Comparison of ENCODE assay signal across 16 cellular contexts in the genomic region with DNA sequence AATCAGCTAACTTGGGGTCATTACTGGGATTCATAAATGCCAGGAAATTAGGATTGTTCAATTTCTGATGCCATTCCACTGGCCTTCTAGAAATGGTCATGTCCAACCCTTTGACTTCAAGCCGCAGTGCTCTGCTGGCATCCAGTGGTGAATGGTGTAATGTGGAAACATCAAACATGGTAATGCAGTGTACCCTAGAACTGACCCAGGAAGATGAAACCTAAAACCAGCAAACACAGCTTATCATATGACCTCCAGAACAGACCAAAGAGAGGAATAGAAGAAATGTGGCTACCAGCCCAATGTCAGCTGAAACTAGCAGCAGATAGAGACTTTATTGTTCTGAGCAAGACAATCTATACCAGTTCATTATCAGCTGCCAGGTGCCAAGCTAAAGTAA. TPM values are rescaled to one million over a fixed set of nuclear protein-coding genes. Genes with fewer than 3 reads are reported as not detected.
A peak's percentile ranks its signal among the peaks of the same experiment; 100 is the strongest.
DNase-seq lines count a peak whose midpoint lies in the region; ATAC-seq, FAIRE-seq and TF ChIP-seq lines count a peak whose summit lies in the region.
"Had no signal": no experiment of that assay in that cellular context is flagged by ENCODE, and none has a peak within 500 bp of the region (broad histone marks: within the 10 kb centered on the region; RNA-seq: fewer than 3 reads in every experiment).

No MANE protein-coding gene starts in this region.

- H3K36me3 ChIP-seq in bronchial epithelial cell (ENCODE audit: control insufficient read depth, insufficient read depth, low read length): no peaks in the 10 kb centered on the region
- no peaks in the 10 kb centered on the region for H3K36me3 ChIP-seq in mucosa of descending colon (ENCODE audit: low read depth)

- no peaks in the 10 kb centered on the region for H3K27me3 ChIP-seq in bronchial epithelial cell (ENCODE audit: control insufficient read depth, insufficient read depth, low read length)

- intact Hi-C loops in Right ventricle myocardium inferior (cut with DNase I) (loop anchor here (5.0 kb wide), 1 partner anchor 232 kb away; no protein-coding TSS in a partner anchor), mucosa of descending colon (cut with DNase I, micrococcal nuclease) (loop anchor here in 1 of 2 donors (10.0 kb wide), 1 partner anchor 235 kb away; no protein-coding TSS in a partner anchor)

- no peaks in the 10 kb centered on the region for H3K9me3 ChIP-seq in mucosa of descending colon

- no peak for FAIRE-seq in bronchial epithelial cell (lab: Jason Lieb, UNC)
- FAIRE-seq: colon had no signal

- peak; percentile 27 for DNase-seq in DMS153 treated with DMSO at 0.1 percent for 48 hours (lab: John Stamatoyannopoulos, UW; ENCODE audit: unreplicated experiment)
- DNase-seq in LHCN-M2 (ENCODE audit: low read depth): peak; percentile 54
- DNase-seq in bronchial epithelial cell (ENCODE audit: low read depth): no peak
- DNase-seq in myocyte (ENCODE audit: low read depth): peak; percentile 51
- no peak for DNase-seq in HuH-7.5 (ENCODE audit: low spot score)
- DNase-seq in Right ventricle myocardium inferior (ENCODE audit: missing footprints): no peak
- no peak for DNase-seq in mucosa of descending colon
- DNase-seq: HFFc6, NCI-H2081 treated with DMSO at 0.1 percent for 48 hours had no signal

- TF ChIP-seq CTCF in bronchial epithelial cell (IDR thresholded peaks at IDR 0.05; ENCODE audit: insufficient read depth, low read length, severe bottlenecking): peak; percentile 27
- no peak for TF ChIP-seq CTCF in mucosa of descending colon (IDR thresholded peaks at IDR 0.05)

- ATAC-seq in Right ventricle myocardium inferior (no peak), mucosa of descending colon (no peak), HG03097 (IDR thresholded peaks at IDR 0.05; ENCODE audit: low FRiP score, unreplicated experiment) (no peak)

- H3K4me3 ChIP-seq in bronchial epithelial cell (ENCODE audit: low read depth, low read length) (no peak overlapping the region), mucosa of descending colon (no peak overlapping the region)
- H3K4me3 ChIP-seq: SK-N-MC had no signal

- H3K4me1 ChIP-seq in mucosa of descending colon (ENCODE audit: low read depth): no peaks in the 10 kb centered on the region

RNA-seq across cellular contexts. Expression of a gene that starts 13.8 kb away (rescaled TPM):
- total RNA-seq in LHCN-M2 (2014; rRNA removed) (not detected in 2 replicates), bronchial epithelial cell (not detected in 2 replicates), myocyte (0.35 TPM in 1 of 2 replicates, not detected in the other), Right ventricle myocardium inferior (not detected), mucosa of descending colon (under 1 TPM in 2 of 3 donors, not detected in 1; 0.34 to 0.58 TPM)
- polyA plus RNA-seq in LHCN-M2 (2012): not detected
- polyA plus RNA-seq in myocyte (2012): 0.13 TPM
- total RNA-seq: endothelial cell of umbilical vein, HFFc6, mesothelial cell of epicardium, osteocyte had no signal
- polyA plus RNA-seq: BJ, endothelial cell of umbilical vein had no signal

Comparison
In these comparisons a context has a peak if more than half of its experiments do, and no peak if none do; other contexts are left out.
1. DNase-seq: peak in DMS153 treated with DMSO at 0.1 percent for 48 hours (single experiment), LHCN-M2 (single experiment) and myocyte (single experiment); none in bronchial epithelial cell (single experiment), HuH-7.5 (single experiment), Right ventricle myocardium inferior (single experiment) and mucosa of descending colon (0 of 3).